ENCODE assay signal across 11 cellular contexts in genomic region chr3:150765949-150766720, GRCh38. TPM values are rescaled to one million over a fixed set of nuclear protein-coding genes. Genes with fewer than 3 reads are reported as not detected.
DNase-seq lines count a peak whose midpoint lies in the region; ATAC-seq, FAIRE-seq and TF ChIP-seq lines count a peak whose summit lies in the region.
"Had no signal": no experiment of that assay in that cellular context is flagged by ENCODE, and none has a peak within 500 bp of the region (broad histone marks: within the 10 kb centered on the region; RNA-seq: fewer than 3 reads in every experiment).

No MANE protein-coding gene starts in this region.

- TF ChIP-seq EP300 in A549 (IDR thresholded peaks at IDR 0.05), result no peak

- in situ Hi-C loops in astrocyte of the spinal cord (cut with HindIII; ENCODE audit: low sequenced_read_pairs), result no loop called here

- peaks cover 8% of the 10 kb centered on the region for H3K4me1 ChIP-seq in A549
- H3K4me1 ChIP-seq: colonic mucosa had no signal

- no peak overlapping the region for H3K4me3 ChIP-seq in A549
- no peak overlapping the region for H3K4me3 ChIP-seq in astrocyte of the spinal cord (ENCODE audit: low read depth, low read length)
- H3K4me3 ChIP-seq: colonic mucosa had no signal

- H3K9me3 ChIP-seq in A549, result no peaks in the 10 kb centered on the region
- H3K9me3 ChIP-seq: colonic mucosa had no signal

- POLR2A ChIA-PET in A549 (lab: Yijun Ruan, JAX), result no interaction called here

- no peak for ATAC-seq in A549
- ATAC-seq in GM18907 (IDR thresholded peaks at IDR 0.05; ENCODE audit: unreplicated experiment), result peak; percentile 16
- ATAC-seq in HG03432 (IDR thresholded peaks at IDR 0.05; ENCODE audit: unreplicated experiment), result peak; percentile 11
- ATAC-seq in GM18498 (IDR thresholded peaks at IDR 0.05; ENCODE audit: unreplicated experiment), result no peak

- FAIRE-seq in A549 (lab: Jason Lieb, UNC), result no peak
- FAIRE-seq: G401.6 had no signal

- 89% methylated on average over 8 of the region's 8 CpGs for WGBS in A549 (ENCODE audit: missing lambda C conversion rate)

- no peak for TF ChIP-seq POLR2A in A549 (IDR thresholded peaks at IDR 0.05; ENCODE audit: low read length)

- TF ChIP-seq CTCF in A549 (IDR thresholded peaks at IDR 0.05) (no peak), astrocyte of the spinal cord (IDR thresholded peaks at IDR 0.05; ENCODE audit: low read depth, low read length) (no peak)

- DNase-seq in A549 (ENCODE audit: low read depth in 1 of 2, low spot score in 1 of 2) (no peak), astrocyte of the spinal cord (ENCODE audit: low read depth, low spot score) (peak; percentile 77), caudate nucleus (lab: John Stamatoyannopoulos, UW) (no peak), AG08395 (ENCODE audit: low spot score) (no peak), NOMO-1 (lab: John Stamatoyannopoulos, UW; ENCODE audit: unreplicated experiment in 2 of 2) (no peak)
- DNase-seq: colonic mucosa, NCI-H524 treated with DMSO at 0.1 percent for 48 hours had no signal

- CTCF ChIA-PET in A549 (lab: Yijun Ruan, JAX), result interaction anchor here (0.6 to 7.2 kb wide), 4 partner anchors 11 to 163 kb away, joined by 3 to 69 read pairs (median 14); partner anchors contain the start of gene SELENOT

- TF ChIP-seq RAD21 in A549 (conservative IDR thresholded peaks at IDR 0.05 in 1 of 2, IDR thresholded peaks at IDR 0.05 in 1 of 2), result no peak

- H3K27ac ChIP-seq in A549, result no peak overlapping the region
- H3K27ac ChIP-seq in caudate nucleus (ENCODE audit: low read depth, low read length), result no peak overlapping the region
- H3K27ac ChIP-seq: colonic mucosa had no signal

- H3K4me2 ChIP-seq in A549, result no peak overlapping the region

TF ChIP-seq in A549, 52 proteins besides CTCF, POLR2A, EP300 and RAD21:
- no peak for TF ChIP-seq KDM5A (IDR thresholded peaks at IDR 0.05)
- TF ChIP-seq MAFK (IDR thresholded peaks at IDR 0.05; ENCODE audit: partially characterized antibody), result peak; percentile 7
- no peak for TF ChIP-seq EHMT2 (IDR thresholded peaks at IDR 0.05; ENCODE audit: low read depth)
TF ChIP-seq in A549: peak in this region for 1.

RNA-seq across cellular contexts. Expression of gene SIAH2, which starts 3.2 kb away (rescaled TPM):
- polyA plus RNA-seq in A549 (2011; rRNA removed) (24.8 and 28.6 TPM in 2 replicates), A549 (2017; fragmentation: RNase III; extraction: RNeasy Plus Mini Kit Qiagen cat#74134 plus additional on column Dnase treatment) (10.7 to 11.4 TPM (median 11.2 TPM) in 3 replicates)
- polyA plus RNA-seq in A549 (2012; cell fraction: cytosol; rRNA removed), result 44.4 and 54.3 TPM in 2 replicates
- polyA plus RNA-seq in A549 (2012; cell fraction: nucleus; rRNA removed), result 20.5 and 52.2 TPM in 2 replicates
- 48.4 and 56.9 TPM in 2 replicates for polyA minus RNA-seq in A549 (2011; rRNA and poly(A)+ RNA removed)

Comparison
In these comparisons a context has a peak if more than half of its experiments do, and no peak if none do; other contexts are left out.
1. ATAC-seq: peak in GM18907 (single experiment) and HG03432 (single experiment); none in A549 (0 of 2) and GM18498 (single experiment).